In the genomic region with DNA sequence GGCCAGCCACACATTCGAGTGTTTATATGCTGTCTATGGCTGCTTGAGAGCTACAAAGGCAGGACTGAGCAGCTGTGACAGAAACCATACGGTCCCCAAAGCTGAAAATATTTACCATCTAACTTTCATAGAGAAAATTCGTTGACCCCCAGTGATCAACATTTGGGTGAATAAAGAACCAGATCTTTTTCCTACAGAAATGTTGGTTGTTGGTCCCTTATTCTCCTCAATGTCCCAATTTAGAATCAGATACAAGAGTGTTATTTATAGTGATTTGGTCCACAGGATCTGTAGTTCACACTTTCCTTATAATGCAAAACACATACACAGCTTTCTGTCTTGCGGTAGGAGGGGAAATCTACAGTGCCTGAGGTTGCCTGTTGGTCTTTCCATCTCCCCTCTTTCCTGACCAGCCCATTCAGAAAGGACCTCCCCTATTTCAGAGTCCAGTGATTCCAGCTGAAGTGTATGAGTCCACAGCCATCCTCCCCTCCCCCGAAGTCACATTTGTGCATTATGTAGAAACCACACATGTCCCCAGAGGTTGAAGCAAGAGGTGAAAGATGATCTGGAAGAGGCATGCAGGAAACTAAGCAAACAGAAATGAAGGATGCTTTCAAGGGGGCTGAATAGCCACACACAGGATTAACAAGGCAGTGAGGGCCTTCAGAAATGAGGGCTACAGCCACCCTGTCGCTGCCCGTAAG, we compare ENCODE assay signal across 10 cellular contexts.
DNase-seq lines count a peak whose midpoint lies in the region; ATAC-seq and TF ChIP-seq lines count a peak whose summit lies in the region.
"Had no signal": no experiment of that assay in that cellular context is flagged by ENCODE, and none has a peak within 500 bp of the region (broad histone marks: within the 10 kb centered on the region; RNA-seq: fewer than 3 reads in every experiment).

No MANE protein-coding gene starts in this region.

- no TSS peak for BruUV-seq in mammary epithelial cell (replicated peaks; lab: Mats Ljungman, UMichigan)

- CTCF ChIA-PET in mammary epithelial cell (lab: Charles Lee; ENCODE audit: low non-redundant PET) = no interaction called here

- H3K9me2 ChIP-seq in Loucy (replicated peaks; ENCODE audit: low read depth, low read length) = no peaks in the 10 kb centered on the region

- no peak overlapping the region for H3K4me2 ChIP-seq in mammary epithelial cell (ENCODE audit: insufficient read depth, low read depth, low read length)
- peak overlapping the region; percentile 81 for H3K4me2 ChIP-seq in Loucy (ENCODE audit: low read depth, low read length, poor library complexity, severe bottlenecking)

- H4K20me1 ChIP-seq in mammary epithelial cell (ENCODE audit: insufficient read depth, low read length) (no peaks in the 10 kb centered on the region), Loucy (ENCODE audit: insufficient read depth, low read length, poor library complexity, severe bottlenecking) (no peaks in the 10 kb centered on the region)

- no peak for TF ChIP-seq POLR2A in breast epithelium (IDR thresholded peaks at IDR 0.05)

- H3K4me1 ChIP-seq in breast epithelium (no peaks in the 10 kb centered on the region), mammary epithelial cell (ENCODE audit: insufficient read depth, low read length) (peaks cover 44% of the 10 kb centered on the region), Loucy (ENCODE audit: insufficient read depth, low read length, poor library complexity, severe bottlenecking) (peaks cover 90% of the 10 kb centered on the region), urinary bladder (ENCODE audit: insufficient read depth) (no peaks in the 10 kb centered on the region)

- H2AFZ ChIP-seq in mammary epithelial cell (ENCODE audit: low read depth, low read length) (no peak overlapping the region), Loucy (ENCODE audit: low read length) (no peak overlapping the region)

- no peaks in the 10 kb centered on the region for H3K27me3 ChIP-seq in breast epithelium
- no peaks in the 10 kb centered on the region for H3K27me3 ChIP-seq in mammary epithelial cell (ENCODE audit: insufficient read depth, low read length)
- no peaks in the 10 kb centered on the region for H3K27me3 ChIP-seq in Loucy (ENCODE audit: insufficient read depth, low read length, poor library complexity, severe bottlenecking)
- no peaks in the 10 kb centered on the region for H3K27me3 ChIP-seq in dorsolateral prefrontal cortex

- in situ Hi-C loops in mammary epithelial cell (cut with MboI; ENCODE audit: low sequenced_read_pairs in 2 of 2) = no loop called here

- DNase-seq in breast epithelium (ENCODE audit: low spot score in 2 of 2) (no peak), mammary epithelial cell (no peak), dorsolateral prefrontal cortex (no peak), COR-L47 (lab: John Stamatoyannopoulos, UW) (no peak)
- DNase-seq: NCI-H2227 treated with DMSO at 0.1 percent for 48 hours; stimulated activated naive CD4-positive, alpha-beta T cell treated with Interleukin-2 at 50 U/mL for 16 hours had no signal

- H3K9ac ChIP-seq in mammary epithelial cell (ENCODE audit: insufficient read depth, low read length) (no peak overlapping the region), Loucy (ENCODE audit: low read depth, low read length, poor library complexity, severe bottlenecking) (peak overlapping the region; percentile 60)

- 95% methylated on average over 7 of the region's 7 CpGs for WGBS in mammary epithelial cell (ENCODE audit: low coverage, missing lambda C conversion rate)
- 70% methylated on average over 7 of the region's 7 CpGs for WGBS in urinary bladder

- no peaks in the 10 kb centered on the region; the same call in 1 of the 2 replicates for H3F3A ChIP-seq in Loucy (ENCODE audit: low read depth)

- H3K36me3 ChIP-seq in breast epithelium = no peaks in the 10 kb centered on the region
- no peaks in the 10 kb centered on the region for H3K36me3 ChIP-seq in mammary epithelial cell (ENCODE audit: insufficient read depth, low read length)
- no peaks in the 10 kb centered on the region for H3K36me3 ChIP-seq in Loucy (ENCODE audit: insufficient read depth, low read length)
- no peaks in the 10 kb centered on the region for H3K36me3 ChIP-seq in urinary bladder (ENCODE audit: insufficient read depth)

- peaks cover 86% of the 10 kb centered on the region for H3K79me2 ChIP-seq in mammary epithelial cell (ENCODE audit: insufficient read depth, low read length)
- H3K79me2 ChIP-seq in Loucy (ENCODE audit: insufficient read depth, low read length) = peaks cover 71% of the 10 kb centered on the region

- dilution Hi-C loops in mammary epithelial cell (cut with HindIII; ENCODE audit: low sequenced_read_pairs) = no loop called here

- peak overlapping the region; percentile 30 to 68 for H3K27ac ChIP-seq in breast epithelium
- H3K27ac ChIP-seq in mammary epithelial cell (ENCODE audit: insufficient read depth, low read depth, low read length) = no peak overlapping the region
- peak overlapping the region in 56 of 59 donors; percentile 0 to 83 (median 61) for H3K27ac ChIP-seq in dorsolateral prefrontal cortex
- H3K27ac ChIP-seq in urinary bladder (ENCODE audit: low read depth) = peak overlapping the region; percentile 60

- no peaks in the 10 kb centered on the region for H3K9me3 ChIP-seq in breast epithelium
- no peaks in the 10 kb centered on the region for H3K9me3 ChIP-seq in mammary epithelial cell (replicated peaks; ENCODE audit: insufficient read depth, low read length)
- no peaks in the 10 kb centered on the region for H3K9me3 ChIP-seq in Loucy (ENCODE audit: insufficient read depth, low read depth, low read length)

- intact Hi-C loops in breast epithelium (cut with DNase I; ENCODE audit: low total_unique reads) (no loop called here), mammary epithelial cell (cut with micrococcal nuclease) (no loop called here), dorsolateral prefrontal cortex (cut with DNase I) (no loop called here)

- H3K4me3 ChIP-seq in breast epithelium = no peak overlapping the region
- H3K4me3 ChIP-seq in mammary epithelial cell (replicated peaks in 1 of 3; ENCODE audit: insufficient read depth in 1 of 3, low read depth in 2 of 3, low read length in 3 of 3) = no peak overlapping the region
- H3K4me3 ChIP-seq in Loucy (ENCODE audit: low read length, poor library complexity, severe bottlenecking) = peak overlapping the region; percentile 51
- H3K4me3 ChIP-seq in dorsolateral prefrontal cortex = peak overlapping the region in 4 of 59 donors; percentile 2 to 18 (median 8)
- no peak overlapping the region for H3K4me3 ChIP-seq in urinary bladder (ENCODE audit: low read depth, low read length)

- TF ChIP-seq CTCF in breast epithelium (IDR thresholded peaks at IDR 0.05) (no peak), mammary epithelial cell (conservative IDR thresholded peaks at IDR 0.05 in 1 of 2, IDR thresholded peaks at IDR 0.05 in 1 of 2; ENCODE audit: extremely low read depth in 1 of 2, insufficient read depth in 1 of 2, low read depth in 1 of 2, low read length in 2 of 2) (no peak), Loucy (conservative IDR thresholded peaks at IDR 0.05; ENCODE audit: low read length) (no peak), dorsolateral prefrontal cortex (IDR thresholded peaks at IDR 0.05 in 54 of 56, conservative IDR thresholded peaks at IDR 0.05 in 2 of 56; ENCODE audit: low read depth in 1 of 56, partially characterized antibody in 56 of 56) (no peak)

- ATAC-seq in GM21619 (IDR thresholded peaks at IDR 0.05; ENCODE audit: unreplicated experiment) = no peak
- no peak for ATAC-seq in GM21367 (IDR thresholded peaks at IDR 0.05; ENCODE audit: unreplicated experiment)
